ENCODE assay signal across 21 cellular contexts in genomic region chr14:101368629-101369028, GRCh38.
"Had no signal": no experiment of that assay in that cellular context is flagged by ENCODE, and none has a peak within 500 bp of the region (broad histone marks: within the 10 kb centered on the region; RNA-seq: fewer than 3 reads in every experiment).

No MANE protein-coding gene starts in this region.

- H3K4me3 ChIP-seq: colonic mucosa, esophagus muscularis mucosa, heart right ventricle, left lung, lung, mucosa of descending colon, stomach, thyroid gland had no signal

- H2AFZ ChIP-seq: parathyroid adenoma had no signal

- DNase-seq: colonic mucosa; dermis blood vessel endothelial cell; effector memory CD4-positive, alpha-beta T cell; foreskin keratinocyte; glutamatergic neuron; heart right ventricle; hippocampal formation; left cardiac atrium; left lung; mucosa of descending colon; naive B cell; stimulated activated CD4-positive, alpha-beta T cell treated with anti-CD3 and anti-CD28 coated beads, Interleukin-2, amount 100 ng/mL, for 24 hours; stimulated activated CD4-positive, alpha-beta T cell treated with anti-CD3 and anti-CD28 coated beads, Interleukin-4, amount 100 ng/mL, for 24 hours; stimulated activated naive CD4-positive, alpha-beta T cell treated with Interleukin-2 at 50 U/mL for 16 hours; stomach; thyroid gland had no signal

- H3K36me3 ChIP-seq: colonic mucosa, esophagus muscularis mucosa, heart right ventricle, left lung, stomach, thyroid gland had no signal

- H3K4me1 ChIP-seq: colonic mucosa, foreskin keratinocyte, heart right ventricle, parathyroid adenoma had no signal

- H3K27ac ChIP-seq: colonic mucosa, esophagus muscularis mucosa, foreskin keratinocyte, heart right ventricle, left lung, parathyroid adenoma, stomach, thyroid gland had no signal

- ATAC-seq: foreskin keratinocyte; heart right ventricle; left lung; mucosa of descending colon; sciatic nerve; stimulated activated effector memory CD8-positive, alpha-beta T cell treated with anti-CD3 and anti-CD28 coated beads, Interleukin-12 subunit alpha, Interleukin-12 subunit beta, amount 100 ng/mL, for 72 hours had no signal

- H3K27me3 ChIP-seq: colonic mucosa, foreskin keratinocyte, thyroid gland had no signal

- H3K9ac ChIP-seq: parathyroid adenoma had no signal

- H3K9me3 ChIP-seq: colonic mucosa, esophagus muscularis mucosa, heart right ventricle, left lung, mucosa of descending colon, stomach, thyroid gland had no signal
